Comparison of ENCODE assay signal across 8 cellular contexts in genomic region chr18:51029694-51030536, GRCh38. TPM values are rescaled to one million over a fixed set of nuclear protein-coding genes. Genes with fewer than 3 reads are reported as not detected.
A peak's percentile ranks its signal among the peaks of the same experiment; 100 is the strongest.
DNase-seq lines count a peak whose midpoint lies in the region; ATAC-seq and TF ChIP-seq lines count a peak whose summit lies in the region.

Gene SMAD4 (plus strand): TSS chr18:51030213. CDS start chr18:51047047, 16,834 bp downstream.

- peak within 1 kb of the TSS; percentile 69 for H4K8ac ChIP-seq in mesendoderm (ENCODE audit: low read depth, low read length)

- no peaks in the 10 kb centered on the region for H3K79me1 ChIP-seq in mesendoderm (ENCODE audit: low read length)

- peak within 1 kb of the TSS; percentile 88 for H3K4me2 ChIP-seq in mesendoderm (ENCODE audit: low read length)

- no CpG with 5 or more reads among the region's 79 CpGs for WGBS in mesendoderm (ENCODE audit: extremely low coverage, insufficient coverage, low lambda C conversion rate)

- peak within 1 kb of the TSS; percentile 97 for H3K27ac ChIP-seq in mesendoderm (ENCODE audit: low read depth, low read length)

- peak within 1 kb of the TSS; percentile 98 for H3K9ac ChIP-seq in endocrine pancreas (ENCODE audit: control insufficient read depth, insufficient read depth, low read length)
- H3K9ac ChIP-seq in mesendoderm (ENCODE audit: low read length): peak within 1 kb of the TSS; percentile 99

- peaks cover 7% of the 10 kb centered on the region for H3K4me1 Mint-ChIP-seq in Caco-2 (ENCODE audit: low read depth, unreplicated experiment)

- POLR2A ChIA-PET in Caco-2 (lab: Charles Lee): interaction anchor here (0.8 to 1.7 kb wide), 4 partner anchors 9 to 151 kb away, joined by 3 to 6 read pairs (median 4); partner anchors contain the start of gene ME2

- DNase-seq in Caco-2 (peak; percentile 93 to 94), HUDEP-2 (lab: John Stamatoyannopoulos, UW; ENCODE audit: unreplicated experiment in 76 of 76) (peak in 75 of 76 experiments; percentile 55 to 99 (median 95)), NOMO-1 treated with dmso at 0.1 percent for 144 hours (lab: John Stamatoyannopoulos, UW; ENCODE audit: unreplicated experiment) (peak; percentile 89), mesendoderm (peak; percentile 98)
- peak; percentile 96 for DNase-seq in activated CD8-positive, alpha-beta memory T cell treated with anti-CD3 and anti-CD28 coated beads, Interleukin-2, amount 50 U/mL, for 1 hour (ENCODE audit: extremely low read depth)
- peak; percentile 98 for DNase-seq in stimulated activated CD8-positive, alpha-beta memory T cell treated with anti-CD3 and anti-CD28 coated beads, Interleukin-12 subunit alpha, Interleukin-12 subunit beta, amount 100 ng/mL, for 4 hours (ENCODE audit: low read depth)

- H3K27ac Mint-ChIP-seq in Caco-2 (ENCODE audit: unreplicated experiment): peak within 1 kb of the TSS; percentile 94

- intact Hi-C loops in Caco-2 (cut with micrococcal nuclease; ENCODE audit: unreplicated experiment): loop anchor here (5.0 kb wide), 1 partner anchor 63 kb away; the partner anchor contains the start of gene ELAC1

- no peak within 1 kb of the TSS for H4K5ac ChIP-seq in mesendoderm (ENCODE audit: low read length)

- no peak within 1 kb of the TSS for H2AK5ac ChIP-seq in mesendoderm (ENCODE audit: low read length)

- H3K36me3 ChIP-seq in Caco-2 (ENCODE audit: control insufficient read depth, insufficient read depth, low read length): no peaks in the 10 kb centered on the region
- H3K36me3 ChIP-seq in endocrine pancreas (ENCODE audit: control insufficient read depth, insufficient read depth, low read length): no peaks in the 10 kb centered on the region
- H3K36me3 ChIP-seq in mesendoderm (ENCODE audit: control insufficient read depth, insufficient read depth, low read length): no peaks in the 10 kb centered on the region

- H3K4me3 Mint-ChIP-seq in Caco-2 (ENCODE audit: unreplicated experiment): peak within 1 kb of the TSS; percentile 94

- H2BK120ac ChIP-seq in mesendoderm (ENCODE audit: low read depth, low read length): peak within 1 kb of the TSS; percentile 16

- peak within 1 kb of the TSS; percentile 98 for H3K56ac ChIP-seq in mesendoderm (ENCODE audit: low read length)

- ATAC-seq in GM21390 (IDR thresholded peaks at IDR 0.05; ENCODE audit: unreplicated experiment): peak; percentile 74

- H3K27me3 Mint-ChIP-seq in Caco-2 (ENCODE audit: insufficient read depth, unreplicated experiment): no peaks in the 10 kb centered on the region

- H3K79me2 ChIP-seq in mesendoderm (ENCODE audit: control insufficient read depth, insufficient read depth, low read length): peaks cover 34% of the 10 kb centered on the region

- no peak for TF ChIP-seq CTCF in Caco-2 (IDR thresholded peaks at IDR 0.05; ENCODE audit: insufficient read depth in 1 of 2, low read depth in 1 of 2, low read length in 1 of 2, severe bottlenecking in 1 of 2, unreplicated experiment in 1 of 2)

- peak within 1 kb of the TSS; percentile 100 for H3K23ac ChIP-seq in mesendoderm (ENCODE audit: low read length)

- no peaks in the 10 kb centered on the region for H3K9me3 Mint-ChIP-seq in Caco-2 (ENCODE audit: unreplicated experiment)

- peaks cover 28% of the 10 kb centered on the region for H3K36me3 Mint-ChIP-seq in Caco-2 (ENCODE audit: insufficient read depth, unreplicated experiment)

- peak within 1 kb of the TSS; percentile 88 for H3K18ac ChIP-seq in mesendoderm (ENCODE audit: low read length)

- H3K27me3 ChIP-seq in Caco-2 (replicated peaks; ENCODE audit: control insufficient read depth, insufficient read depth, low read length): no peaks in the 10 kb centered on the region
- no peaks in the 10 kb centered on the region for H3K27me3 ChIP-seq in endocrine pancreas (ENCODE audit: control insufficient read depth, insufficient read depth, low read length)
- no peaks in the 10 kb centered on the region for H3K27me3 ChIP-seq in mesendoderm (ENCODE audit: insufficient read depth, low read length, poor library complexity)

- peak within 1 kb of the TSS; percentile 93 for H2BK5ac ChIP-seq in mesendoderm (ENCODE audit: low read length)

- H3K9me3 ChIP-seq in Caco-2 (no peaks in the 10 kb centered on the region), endocrine pancreas (ENCODE audit: control insufficient read depth, low read length) (no peaks in the 10 kb centered on the region)

- no TSS peak for BruUV-seq in Caco-2 (replicated peaks; lab: Mats Ljungman, UMichigan)

- H3K4me3 ChIP-seq in Caco-2 (ENCODE audit: low read depth, low read length) (peak within 1 kb of the TSS; percentile 70), endocrine pancreas (ENCODE audit: control insufficient read depth, insufficient read depth, low read length) (peak within 1 kb of the TSS; percentile 96), mesendoderm (ENCODE audit: low read length) (peak within 1 kb of the TSS; percentile 80)

- H3K4me1 ChIP-seq in Caco-2 (no peaks in the 10 kb centered on the region), endocrine pancreas (ENCODE audit: control insufficient read depth, insufficient read depth, low read length) (peaks cover 9% of the 10 kb centered on the region), mesendoderm (ENCODE audit: control insufficient read depth, low read depth, low read length) (peaks cover 5% of the 10 kb centered on the region)

- no peak within 1 kb of the TSS for H2BK15ac ChIP-seq in mesendoderm (replicated peaks; ENCODE audit: low read depth)

- H3K4ac ChIP-seq in mesendoderm (ENCODE audit: low read depth, low read length): peak within 1 kb of the TSS; percentile 86

- CTCF ChIA-PET in Caco-2 (lab: Charles Lee): interaction anchor here (0.7 kb wide), 1 partner anchor 13 kb away, joined by 4 read pairs; no protein-coding TSS in a partner anchor

RNA-seq across cellular contexts. Expression of gene SMAD4, which starts in this region (rescaled TPM):
- total RNA-seq in Caco-2 (2022): 48.5 and 48.8 TPM in 2 replicates
- polyA plus RNA-seq in mesendoderm (2013, experiment 1 of 2): 46.6 TPM
- 45.3 TPM for polyA plus RNA-seq in mesendoderm (2013, experiment 2 of 2)

Comparison
In these comparisons a context has a peak if more than half of its experiments do, and no peak if none do; other contexts are left out.
1. Peak in every context shown above with its lines: DNase-seq, ATAC-seq, H3K4me3 ChIP-seq and H3K27ac ChIP-seq.